1 cellular context compared by ENCODE assay signal in genomic region chr15:91855241-91855640, GRCh38.
TF ChIP-seq lines count a peak whose summit lies in the region.

No MANE protein-coding gene starts in this region.

TF ChIP-seq in SK-N-SH, 30 proteins besides CTCF, POLR2A, EP300 and RAD21 (continued from another document):
- no peak for TF ChIP-seq PBX3 (IDR thresholded peaks at IDR 0.05)
- TF ChIP-seq FOXJ3 (CRISPR knock-in tag; IDR thresholded peaks at IDR 0.05): no peak
- no peak for TF ChIP-seq ELF1 (IDR thresholded peaks at IDR 0.05)
- no peak for TF ChIP-seq EZH2phosphoT487 (IDR thresholded peaks at IDR 0.05; ENCODE audit: borderline replicate concordance, low read depth)
